ENCODE assay signal across 9 cellular contexts in genomic region chr1:54297596-54298283, GRCh38.
DNase-seq lines count a peak whose midpoint lies in the region; ATAC-seq and FAIRE-seq lines count a peak whose summit lies in the region.
"Had no signal": no experiment of that assay in that cellular context is flagged by ENCODE, and none has a peak within 500 bp of the region (broad histone marks: within the 10 kb centered on the region; RNA-seq: fewer than 3 reads in every experiment).

No MANE protein-coding gene starts in this region.

- H3K4me3 Mint-ChIP-seq in CD4-positive, CD25-positive, alpha-beta regulatory T cell: no peak overlapping the region

- peaks cover 4 to 82% (median 40%) of the 10 kb centered on the region in 4 donors for H3K4me1 Mint-ChIP-seq in CD4-positive, CD25-positive, alpha-beta regulatory T cell

- H3K27ac Mint-ChIP-seq in CD4-positive, CD25-positive, alpha-beta regulatory T cell: peak overlapping the region in 2 of 3 donors; percentile 20 to 82

- no peak overlapping the region for H3K4me3 ChIP-seq in CD4-positive, CD25-positive, alpha-beta regulatory T cell (ENCODE audit: low read depth, low read length)
- H3K4me3 ChIP-seq in esophagus (ENCODE audit: low read depth in 1 of 2, low read length in 2 of 2) (no peak overlapping the region), H7 (ENCODE audit: insufficient read depth, low read depth, low read length) (no peak overlapping the region)

- DNase-seq in CD4-positive, CD25-positive, alpha-beta regulatory T cell: no peak
- DNase-seq in NCI-H2196 (lab: John Stamatoyannopoulos, UW; ENCODE audit: unreplicated experiment): peak; percentile 31
- DNase-seq in occipital lobe (lab: John Stamatoyannopoulos, UW): peak; percentile 65
- DNase-seq in Kasumi-1 (lab: John Stamatoyannopoulos, UW): no peak
- no peak for DNase-seq in H7
- no peak for DNase-seq in urothelium cell line (ENCODE audit: low spot score)
- DNase-seq in NCI-H446 treated with DMSO at 0.1 percent for 48 hours (lab: John Stamatoyannopoulos, UW): no peak
- DNase-seq: NCI-H510A treated with DMSO at 0.1 percent for 48 hours had no signal

- 53 to 59% methylated on average over 6 of the region's 6 CpGs for WGBS in esophagus, 2 donors

- no peaks in the 10 kb centered on the region for H3K27me3 Mint-ChIP-seq in CD4-positive, CD25-positive, alpha-beta regulatory T cell

- H3K4me1 ChIP-seq in CD4-positive, CD25-positive, alpha-beta regulatory T cell (ENCODE audit: control insufficient read depth, insufficient read depth, low read length, poor library complexity, severe bottlenecking): peaks cover 12% of the 10 kb centered on the region
- H3K4me1 ChIP-seq in esophagus (ENCODE audit: control insufficient read depth in 2 of 2, insufficient read depth in 2 of 2, low read length in 1 of 2): peaks cover 18 to 46% of the 10 kb centered on the region in 2 donors

- H3K27me3 ChIP-seq in CD4-positive, CD25-positive, alpha-beta regulatory T cell (ENCODE audit: control insufficient read depth, insufficient read depth, low read length): no peaks in the 10 kb centered on the region
- H3K27me3 ChIP-seq in esophagus (ENCODE audit: control insufficient read depth in 1 of 2, insufficient read depth in 2 of 2, low read length in 2 of 2): no peaks in the 10 kb centered on the region
- H3K27me3 ChIP-seq in H7 (ENCODE audit: control insufficient read depth, insufficient read depth, low read length): no peaks in the 10 kb centered on the region

- FAIRE-seq in urothelium cell line (lab: Jason Lieb, UNC): no peak

- H3K36me3 Mint-ChIP-seq in CD4-positive, CD25-positive, alpha-beta regulatory T cell: no peaks in the 10 kb centered on the region

- no peaks in the 10 kb centered on the region for H3K9me3 ChIP-seq in CD4-positive, CD25-positive, alpha-beta regulatory T cell (ENCODE audit: control insufficient read depth in 2 of 2, low read length in 2 of 2)
- no peaks in the 10 kb centered on the region for H3K9me3 ChIP-seq in esophagus (ENCODE audit: control insufficient read depth in 2 of 2, insufficient read depth in 1 of 2, low read depth in 1 of 2, low read length in 1 of 2)

- H3K27ac ChIP-seq in CD4-positive, CD25-positive, alpha-beta regulatory T cell (ENCODE audit: insufficient read depth, low read length, poor library complexity, severe bottlenecking): no peak overlapping the region
- peak overlapping the region; percentile 86 to 97 for H3K27ac ChIP-seq in esophagus (ENCODE audit: low read depth in 2 of 2, low read length in 1 of 2)

- H3K36me3 ChIP-seq in CD4-positive, CD25-positive, alpha-beta regulatory T cell (ENCODE audit: control insufficient read depth, insufficient read depth, low read length): no peaks in the 10 kb centered on the region
- H3K36me3 ChIP-seq in esophagus (ENCODE audit: control insufficient read depth in 2 of 2, insufficient read depth in 2 of 2, low read length in 1 of 2): no peaks in the 10 kb centered on the region
- H3K36me3 ChIP-seq in H7 (replicated peaks; ENCODE audit: control insufficient read depth, insufficient read depth, low read length): no peaks in the 10 kb centered on the region

- ATAC-seq in CD4-positive, CD25-positive, alpha-beta regulatory T cell (ENCODE audit: low read depth in 2 of 2): no peak

- H3K9me3 Mint-ChIP-seq in CD4-positive, CD25-positive, alpha-beta regulatory T cell: no peaks in the 10 kb centered on the region

Comparison
In these comparisons a context has a peak if more than half of its experiments do, and no peak if none do; other contexts are left out.
1. DNase-seq: peak in NCI-H2196 (single experiment) and occipital lobe (single experiment); none in CD4-positive, CD25-positive, alpha-beta regulatory T cell (0 of 3), Kasumi-1 (0 of 2), H7 (single experiment), urothelium cell line (single experiment) and NCI-H446 treated with DMSO at 0.1 percent for 48 hours (single experiment).